ENCODE assay signal across 11 cellular contexts in genomic region chr19:50783848-50784152, GRCh38. TPM values are rescaled to one million over a fixed set of nuclear protein-coding genes. Genes with fewer than 3 reads are reported as not detected.
"Had no signal": no experiment of that assay in that cellular context is flagged by ENCODE, and none has a peak within 500 bp of the region (broad histone marks: within the 10 kb centered on the region; RNA-seq: fewer than 3 reads in every experiment).

No MANE protein-coding gene starts in this region.

RNA-seq across cellular contexts. Expression of gene ACP4, which starts 6.4 kb away (rescaled TPM):
- total RNA-seq: activated CD4-positive, alpha-beta T cell treated with anti-CD3 and anti-CD28 coated beads for 36 hours; activated CD4-positive, alpha-beta T cell treated with anti-CD3 and anti-CD28 coated beads, Interleukin-2, amount 10 ng/mL, durations not matched to agents 7 days and 5 days; activated CD8-positive, alpha-beta T cell treated with anti-CD3 and anti-CD28 coated beads, Interleukin-2, amount 10 ng/mL, durations not matched to agents 7 days and 5 days; activated naive CD4-positive, alpha-beta T cell treated with anti-CD3 and anti-CD28 coated beads for 36 hours; activated naive CD8-positive, alpha-beta T cell treated with anti-CD3 and anti-CD28 coated beads for 36 hours; activated T-cell treated with anti-CD3 and anti-CD28 coated beads, Interleukin-2, amount 50 U/mL, for 4 hours; activated T-helper 1 cell treated with anti-CD3 and anti-CD28 coated beads, Interleukin-12 subunit alpha, Interleukin-12 subunit beta, Interleukin-2, Interleukin-4 antibody, amounts not matched to agents 30 ng/mL and 10 ng/mL and 1 ng/mL, durations not matched to agents 14 hours and 24 hours and 36 hours; aorta; MCF 10A; SJCRH30; WTC11 had no signal
- polyA plus RNA-seq: aorta had no signal

RNA-seq across cellular contexts. Expression of gene GPR32, which starts 13.5 kb away (rescaled TPM):
- total RNA-seq: activated CD4-positive, alpha-beta T cell treated with anti-CD3 and anti-CD28 coated beads for 36 hours; activated CD4-positive, alpha-beta T cell treated with anti-CD3 and anti-CD28 coated beads, Interleukin-2, amount 10 ng/mL, durations not matched to agents 7 days and 5 days; activated CD8-positive, alpha-beta T cell treated with anti-CD3 and anti-CD28 coated beads, Interleukin-2, amount 10 ng/mL, durations not matched to agents 7 days and 5 days; activated naive CD4-positive, alpha-beta T cell treated with anti-CD3 and anti-CD28 coated beads for 36 hours; activated naive CD8-positive, alpha-beta T cell treated with anti-CD3 and anti-CD28 coated beads for 36 hours; activated T-cell treated with anti-CD3 and anti-CD28 coated beads, Interleukin-2, amount 50 U/mL, for 4 hours; activated T-helper 1 cell treated with anti-CD3 and anti-CD28 coated beads, Interleukin-12 subunit alpha, Interleukin-12 subunit beta, Interleukin-2, Interleukin-4 antibody, amounts not matched to agents 30 ng/mL and 10 ng/mL and 1 ng/mL, durations not matched to agents 14 hours and 24 hours and 36 hours; aorta; MCF 10A; SJCRH30; WTC11 had no signal
- polyA plus RNA-seq: aorta had no signal

RNA-seq across cellular contexts. Expression of gene KLK15, which starts 49.6 kb away (rescaled TPM):
- total RNA-seq: activated CD4-positive, alpha-beta T cell treated with anti-CD3 and anti-CD28 coated beads for 36 hours; activated CD4-positive, alpha-beta T cell treated with anti-CD3 and anti-CD28 coated beads, Interleukin-2, amount 10 ng/mL, durations not matched to agents 7 days and 5 days; activated CD8-positive, alpha-beta T cell treated with anti-CD3 and anti-CD28 coated beads, Interleukin-2, amount 10 ng/mL, durations not matched to agents 7 days and 5 days; activated naive CD4-positive, alpha-beta T cell treated with anti-CD3 and anti-CD28 coated beads for 36 hours; activated naive CD8-positive, alpha-beta T cell treated with anti-CD3 and anti-CD28 coated beads for 36 hours; activated T-cell treated with anti-CD3 and anti-CD28 coated beads, Interleukin-2, amount 50 U/mL, for 4 hours; activated T-helper 1 cell treated with anti-CD3 and anti-CD28 coated beads, Interleukin-12 subunit alpha, Interleukin-12 subunit beta, Interleukin-2, Interleukin-4 antibody, amounts not matched to agents 30 ng/mL and 10 ng/mL and 1 ng/mL, durations not matched to agents 14 hours and 24 hours and 36 hours; aorta; MCF 10A; SJCRH30; WTC11 had no signal
- polyA plus RNA-seq: aorta had no signal
